15 cellular contexts compared by ENCODE assay signal in genomic region chr20:43767686-43768474, GRCh38. TPM values are rescaled to one million over a fixed set of nuclear protein-coding genes. Genes with fewer than 3 reads are reported as not detected.
DNase-seq lines count a peak whose midpoint lies in the region; ATAC-seq and TF ChIP-seq lines count a peak whose summit lies in the region.
"Had no signal": no experiment of that assay in that cellular context is flagged by ENCODE, and none has a peak within 500 bp of the region (broad histone marks: within the 10 kb centered on the region; RNA-seq: fewer than 3 reads in every experiment).

No MANE protein-coding gene starts in this region.

- no TSS peak for BruUV-seq in mammary epithelial cell (replicated peaks; lab: Mats Ljungman, UMichigan)

- no peaks in the 10 kb centered on the region for H3K9me3 ChIP-seq in mammary epithelial cell (replicated peaks; ENCODE audit: insufficient read depth, low read length)

- H3K9ac ChIP-seq in mammary epithelial cell (ENCODE audit: insufficient read depth, low read length), result no peak overlapping the region

- CTCF ChIA-PET in mammary epithelial cell (lab: Charles Lee; ENCODE audit: low non-redundant PET), result no interaction called here
- CTCF ChIA-PET in activated CD4-positive, alpha-beta memory T cell treated with anti-CD3 and anti-CD28 coated beads, Interleukin-2, amount 10 ng/mL, durations not matched to agents 7 days and 5 days (lab: Charles Lee), result no interaction called here

- H3K4me3 ChIP-seq in mammary epithelial cell (replicated peaks in 1 of 3; ENCODE audit: insufficient read depth in 1 of 3, low read depth in 2 of 3, low read length in 3 of 3), result no peak overlapping the region

- POLR2A ChIA-PET in activated CD4-positive, alpha-beta memory T cell treated with anti-CD3 and anti-CD28 coated beads, Interleukin-2, amount 10 ng/mL, durations not matched to agents 7 days and 5 days (lab: Charles Lee), result no interaction called here

- intact Hi-C loops in mammary epithelial cell (cut with micrococcal nuclease), result no loop called here

- H3K27me3 ChIP-seq in mammary epithelial cell (ENCODE audit: insufficient read depth, low read length), result peaks cover 2% of the 10 kb centered on the region

- DNase-seq in AG20443 (ENCODE audit: low spot score) (peak; percentile 77), M059J (ENCODE audit: low read depth) (peak; percentile 80), mammary epithelial cell (peak; percentile 57), kidney tubule cell (ENCODE audit: low spot score) (peak; percentile 32)
- no peak for DNase-seq in activated CD4-positive, alpha-beta memory T cell treated with anti-CD3 and anti-CD28 coated beads, Interleukin-2, amount 10 ng/mL, durations not matched to agents 7 days and 5 days
- DNase-seq: activated CD4-positive, alpha-beta T cell treated with anti-CD3 and anti-CD28 coated beads for 1 hour; GF-D8; NCI-H1092 treated with DMSO at 0.1 percent for 48 hours; NCI-H748 treated with DMSO at 0.1 percent for 48 hours had no signal

- H3K27ac Mint-ChIP-seq in activated CD4-positive, alpha-beta memory T cell treated with anti-CD3 and anti-CD28 coated beads, Interleukin-2, amount 10 ng/mL, durations not matched to agents 7 days and 5 days, result no peak overlapping the region

- H4K20me1 ChIP-seq in mammary epithelial cell (ENCODE audit: insufficient read depth, low read length), result no peaks in the 10 kb centered on the region

- no peaks in the 10 kb centered on the region for H3K36me3 ChIP-seq in mammary epithelial cell (ENCODE audit: insufficient read depth, low read length)

- 5% methylated on average over 4 of the region's 5 CpGs for WGBS in mammary epithelial cell (ENCODE audit: low coverage, missing lambda C conversion rate)

- TF ChIP-seq CTCF in mammary epithelial cell (conservative IDR thresholded peaks at IDR 0.05 in 1 of 2, IDR thresholded peaks at IDR 0.05 in 1 of 2; ENCODE audit: extremely low read depth in 1 of 2, insufficient read depth in 1 of 2, low read depth in 1 of 2, low read length in 2 of 2), result peak; percentile 11 to 33

- no peaks in the 10 kb centered on the region for H3K4me1 Mint-ChIP-seq in activated CD4-positive, alpha-beta memory T cell treated with anti-CD3 and anti-CD28 coated beads, Interleukin-2, amount 10 ng/mL, durations not matched to agents 7 days and 5 days

- H3K79me2 ChIP-seq in mammary epithelial cell (ENCODE audit: insufficient read depth, low read length), result no peaks in the 10 kb centered on the region

- H3K27ac ChIP-seq in mammary epithelial cell (ENCODE audit: insufficient read depth, low read depth, low read length), result no peak overlapping the region
- H3K27ac ChIP-seq: C4-2B had no signal

- H3K4me1 ChIP-seq in mammary epithelial cell (ENCODE audit: insufficient read depth, low read length), result peaks cover 6% of the 10 kb centered on the region

- H3K4me2 ChIP-seq in mammary epithelial cell (ENCODE audit: insufficient read depth, low read depth, low read length), result no peak overlapping the region

- dilution Hi-C loops in mammary epithelial cell (cut with HindIII; ENCODE audit: low sequenced_read_pairs), result loop anchor here (25.0 kb wide), 1 partner anchor 319 kb away; no protein-coding TSS in a partner anchor

- H2AFZ ChIP-seq in mammary epithelial cell (ENCODE audit: low read depth, low read length), result no peak overlapping the region

- no peak for ATAC-seq in GM21723 (IDR thresholded peaks at IDR 0.05; ENCODE audit: unreplicated experiment)
- ATAC-seq in GM18861 (IDR thresholded peaks at IDR 0.05; ENCODE audit: unreplicated experiment), result no peak
- ATAC-seq in GM19395 (IDR thresholded peaks at IDR 0.05; ENCODE audit: unreplicated experiment), result no peak

- no peaks in the 10 kb centered on the region for H3K9me3 Mint-ChIP-seq in activated CD4-positive, alpha-beta memory T cell treated with anti-CD3 and anti-CD28 coated beads, Interleukin-2, amount 10 ng/mL, durations not matched to agents 7 days and 5 days
- H3K9me3 Mint-ChIP-seq: neural crest cell had no signal

- H3K27me3 Mint-ChIP-seq in activated CD4-positive, alpha-beta memory T cell treated with anti-CD3 and anti-CD28 coated beads, Interleukin-2, amount 10 ng/mL, durations not matched to agents 7 days and 5 days, result peaks cover 39% of the 10 kb centered on the region

- no peak overlapping the region for H3K4me3 Mint-ChIP-seq in activated CD4-positive, alpha-beta memory T cell treated with anti-CD3 and anti-CD28 coated beads, Interleukin-2, amount 10 ng/mL, durations not matched to agents 7 days and 5 days
- H3K4me3 Mint-ChIP-seq: neural crest cell had no signal

- no peaks in the 10 kb centered on the region for H3K36me3 Mint-ChIP-seq in activated CD4-positive, alpha-beta memory T cell treated with anti-CD3 and anti-CD28 coated beads, Interleukin-2, amount 10 ng/mL, durations not matched to agents 7 days and 5 days (ENCODE audit: low read depth)

- in situ Hi-C loops in mammary epithelial cell (cut with MboI; ENCODE audit: low sequenced_read_pairs in 2 of 2), result no loop called here

RNA-seq across cellular contexts. Expression of gene GTSF1L, which starts 41.1 kb away (rescaled TPM):
- total RNA-seq in M059J (2014; rRNA removed; shearing (Covaris generic)), result not detected in 2 replicates
- total RNA-seq in mammary epithelial cell, result not detected
- polyA plus RNA-seq in mammary epithelial cell, result not detected
- not detected for polyA minus RNA-seq in mammary epithelial cell
- not detected for total RNA-seq in activated CD4-positive, alpha-beta memory T cell treated with anti-CD3 and anti-CD28 coated beads, Interleukin-2, amount 10 ng/mL, durations not matched to agents 7 days and 5 days
- total RNA-seq: HT-29, neural crest cell had no signal
